In genomic region chr9:127244609-127245601, GRCh38 we compare ENCODE assay signal across 8 cellular contexts. TPM values are rescaled to one million over a fixed set of nuclear protein-coding genes. Genes with fewer than 3 reads are reported as not detected.
DNase-seq lines count a peak whose midpoint lies in the region; ATAC-seq, FAIRE-seq and TF ChIP-seq lines count a peak whose summit lies in the region.

No MANE protein-coding gene starts in this region.

- DNase-seq in ELF-1 (ENCODE audit: low read depth, low spot score) = peak; percentile 96
- peak; percentile 99 for DNase-seq in H54 (ENCODE audit: insufficient read length, low spot score)
- DNase-seq in M059J (ENCODE audit: low read depth) = peak; percentile 96
- DNase-seq in RWPE2 (ENCODE audit: low spot score) = peak; percentile 97
- DNase-seq in activated T-helper 9 cell treated with anti-CD3 and anti-CD28 coated beads, Interleukin-2, amount 50 U/mL, for 16 hours (ENCODE audit: low read depth) = peak; percentile 92
- peak; percentile 93 for DNase-seq in fibroblast of pulmonary artery (ENCODE audit: low read depth)
- peak; percentile 96 for DNase-seq in natural killer cell treated with Interleukin-12 subunit alpha and Interleukin-12 subunit beta and Interleukin-15 and Interleukin-18, amount 100 ng/mL, for 72 hours (ENCODE audit: low spot score)
- DNase-seq in stimulated activated naive CD4-positive, alpha-beta T cell (lab: John Stamatoyannopoulos, UW) = peak; percentile 86 to 94 (median 88)

- no peaks in the 10 kb centered on the region for H3K27me3 ChIP-seq in RWPE2 (ENCODE audit: insufficient read depth, poor library complexity, severe bottlenecking)

- H3K27ac ChIP-seq in RWPE2 (ENCODE audit: poor library complexity, severe bottlenecking) = no peak overlapping the region

- no peaks in the 10 kb centered on the region for H3K9me3 ChIP-seq in RWPE2 (ENCODE audit: severe bottlenecking)

- no peaks in the 10 kb centered on the region for H3K36me3 Mint-ChIP-seq in natural killer cell treated with Interleukin-12 subunit alpha and Interleukin-12 subunit beta and Interleukin-15 and Interleukin-18, amount 100 ng/mL, for 72 hours

- peak; percentile 83 for FAIRE-seq in H54 (lab: Jason Lieb, UNC)

- peaks cover 7 to 9% of the 10 kb centered on the region in 2 donors for H3K4me1 Mint-ChIP-seq in natural killer cell treated with Interleukin-12 subunit alpha and Interleukin-12 subunit beta and Interleukin-15 and Interleukin-18, amount 100 ng/mL, for 72 hours (ENCODE audit: low read depth in 2 of 2)

- H3K4me1 ChIP-seq in RWPE2 (ENCODE audit: insufficient read depth, poor library complexity, severe bottlenecking) = no peaks in the 10 kb centered on the region

- H3K27me3 Mint-ChIP-seq in natural killer cell treated with Interleukin-12 subunit alpha and Interleukin-12 subunit beta and Interleukin-15 and Interleukin-18, amount 100 ng/mL, for 72 hours = peaks cover 0 to 3% of the 10 kb centered on the region in 2 donors

- TF ChIP-seq CTCF in RWPE2 (IDR thresholded peaks at IDR 0.05; ENCODE audit: poor library complexity, severe bottlenecking) (no peak), fibroblast of pulmonary artery (IDR thresholded peaks at IDR 0.05; ENCODE audit: low read length, missing control alignments) (no peak)

- H3K4me3 ChIP-seq in RWPE2 (ENCODE audit: severe bottlenecking) = peak overlapping the region; percentile 34
- H3K4me3 ChIP-seq in fibroblast of pulmonary artery (replicated peaks; ENCODE audit: low read depth, low read length) = peak overlapping the region; percentile 70

- no peaks in the 10 kb centered on the region for H3K9me3 Mint-ChIP-seq in natural killer cell treated with Interleukin-12 subunit alpha and Interleukin-12 subunit beta and Interleukin-15 and Interleukin-18, amount 100 ng/mL, for 72 hours

- no peaks in the 10 kb centered on the region for H3K36me3 ChIP-seq in RWPE2 (ENCODE audit: low read depth)

- H3K4me3 Mint-ChIP-seq in natural killer cell treated with Interleukin-12 subunit alpha and Interleukin-12 subunit beta and Interleukin-15 and Interleukin-18, amount 100 ng/mL, for 72 hours = peak overlapping the region; percentile 85

- peak; percentile 100 for ATAC-seq in RWPE2 (ENCODE audit: low read depth)
- ATAC-seq in natural killer cell treated with Interleukin-12 subunit alpha and Interleukin-12 subunit beta and Interleukin-15 and Interleukin-18, amount 100 ng/mL, for 72 hours = peak; percentile 100

- H3K27ac Mint-ChIP-seq in natural killer cell treated with Interleukin-12 subunit alpha and Interleukin-12 subunit beta and Interleukin-15 and Interleukin-18, amount 100 ng/mL, for 72 hours = peak overlapping the region in 1 of 2 donors; percentile 67

- TF ChIP-seq POLR2A in H54 (IDR thresholded peaks at IDR 0.05; ENCODE audit: low read depth, low read length) = peak; percentile 70

RNA-seq across cellular contexts. Expression of gene GARNL3, which starts 19.7 kb away (rescaled TPM):
- total RNA-seq in M059J (2014; rRNA removed; shearing (Covaris generic)) = 3.6 and 5.9 TPM in 2 replicates
- total RNA-seq in natural killer cell treated with Interleukin-12 subunit alpha and Interleukin-12 subunit beta and Interleukin-15 and Interleukin-18, amount 100 ng/mL, for 72 hours = 1 to 10 TPM; 1.2 to 7.4 TPM
